In genomic region chr16:67546761-67547422, GRCh38 we compare ENCODE assay signal across 8 cellular contexts. TPM values are rescaled to one million over a fixed set of nuclear protein-coding genes. Genes with fewer than 3 reads are reported as not detected.
DNase-seq lines count a peak whose midpoint lies in the region; ATAC-seq lines count a peak whose summit lies in the region.

No MANE protein-coding gene starts in this region.

- intact Hi-C loops in left ventricle myocardium superior (cut with micrococcal nuclease) = no loop called here

- DNase-seq in ELR (ENCODE audit: low read depth) (peak; percentile 75), HT-29 (ENCODE audit: low spot score) (peak; percentile 95), SW480 (ENCODE audit: low spot score) (peak; percentile 52), amygdala (lab: John Stamatoyannopoulos, UW) (peak in 35 of 56 donors; percentile 22 to 78 (median 44)), left ventricle myocardium superior (peak; percentile 84), retina (peak; percentile 87)

- ATAC-seq in left ventricle myocardium superior = peak; percentile 64
- no peak for ATAC-seq in GM21717 (IDR thresholded peaks at IDR 0.05; ENCODE audit: unreplicated experiment)
- ATAC-seq in GM19324 (IDR thresholded peaks at IDR 0.05; ENCODE audit: low FRiP score, unreplicated experiment) = no peak

RNA-seq across cellular contexts. Expression of gene CTCF, which starts 15.4 kb away (rescaled TPM):
- total RNA-seq in HT-29 (2014; rRNA removed; shearing (Covaris generic)) = 28.3 and 36.4 TPM in 2 replicates
- total RNA-seq in left ventricle myocardium superior = 32.8 TPM

RNA-seq across cellular contexts. Expression of gene RIPOR1, which starts 18.3 kb away (rescaled TPM):
- total RNA-seq in HT-29 (2014; rRNA removed; shearing (Covaris generic)) = 22.8 and 23.8 TPM in 2 replicates
- 76.1 TPM for total RNA-seq in left ventricle myocardium superior

Comparison
In these comparisons a context has a peak if more than half of its experiments do, and no peak if none do; other contexts are left out.
1. DNase-seq: peak in every context shown above with its lines; median percentile 95 in HT-29; 87 in retina; 84 in left ventricle myocardium superior; 75 in ELR; 52 in SW480; 44 in amygdala.